25 cellular contexts compared by ENCODE assay signal in genomic region chr15:98513428-98513991, GRCh38.
"Had no signal": no experiment of that assay in that cellular context is flagged by ENCODE, and none has a peak within 500 bp of the region (broad histone marks: within the 10 kb centered on the region; RNA-seq: fewer than 3 reads in every experiment).

No MANE protein-coding gene starts in this region.

- ATAC-seq: activated CD8-positive, alpha-beta memory T cell treated with anti-CD3 and anti-CD28 coated beads, Interleukin-2, amount 10 ng/mL, durations not matched to agents 7 days and 5 days; activated CD8-positive, alpha-beta T cell treated with anti-CD3 and anti-CD28 coated beads for 36 hours; natural killer cell treated with Interleukin-12 subunit alpha and Interleukin-12 subunit beta and Interleukin-15 and Interleukin-18, amount 100 ng/mL, for 72 hours; T-cell had no signal

- H3K4me3 ChIP-seq: coronary artery, prostate gland, right atrium auricular region, tibial nerve had no signal

- H3K27ac ChIP-seq: coronary artery, prostate gland, right atrium auricular region, tibial nerve, WERI-Rb-1 had no signal

- H3K4me1 ChIP-seq: prostate gland, right atrium auricular region, tibial nerve had no signal

- H3K27me3 ChIP-seq: right atrium auricular region, tibial nerve had no signal

- H3K9me3 ChIP-seq: prostate gland, right atrium auricular region, tibial nerve had no signal

- H3K36me3 ChIP-seq: prostate gland, right atrium auricular region, tibial nerve, WERI-Rb-1 had no signal

- DNase-seq: activated CD4-positive, alpha-beta T cell treated with anti-CD3 and anti-CD28 coated beads, Interleukin-2, amount 10 ng/mL, durations not matched to agents 7 days and 5 days; activated CD4-positive, CD25-positive, alpha-beta regulatory T cell treated with anti-CD3 and anti-CD28 coated beads, Interleukin-2, amount 50 U/mL, for 72 hours; activated CD8-positive, alpha-beta memory T cell treated with anti-CD3 and anti-CD28 coated beads, Interleukin-2, amount 10 ng/mL, durations not matched to agents 7 days and 5 days; activated CD8-positive, alpha-beta T cell treated with anti-CD3 and anti-CD28 coated beads for 36 hours; activated effector memory CD4-positive, alpha-beta T cell treated with anti-CD3 and anti-CD28 coated beads, Interleukin-2, amount 50 U/mL, for 16 hours; activated naive CD4-positive, alpha-beta T cell treated with anti-CD3 and anti-CD28 coated beads, Interleukin-2, amount 10 ng/mL, durations not matched to agents 7 days and 5 days; activated T-cell treated with anti-CD3 and anti-CD28 coated beads for 4 hours; amygdala; cerebellar nuclear complex; endodermal cell; foreskin melanocyte; hippocampal formation; left colon; mammary epithelial cell; midbrain; stimulated activated CD4-positive, alpha-beta T cell treated with anti-CD3 and anti-CD28 coated beads, Interleukin-12 subunit alpha, Interleukin-12 subunit beta, amount 100 ng/mL, for 4 hours; stimulated activated CD4-positive, alpha-beta T cell treated with anti-CD3 and anti-CD28 coated beads, Interleukin-4, amount 100 ng/mL, for 4 hours; substantia nigra; T-cell; WERI-Rb-1 had no signal
